8 cellular contexts compared by ENCODE assay signal in the genomic region with DNA sequence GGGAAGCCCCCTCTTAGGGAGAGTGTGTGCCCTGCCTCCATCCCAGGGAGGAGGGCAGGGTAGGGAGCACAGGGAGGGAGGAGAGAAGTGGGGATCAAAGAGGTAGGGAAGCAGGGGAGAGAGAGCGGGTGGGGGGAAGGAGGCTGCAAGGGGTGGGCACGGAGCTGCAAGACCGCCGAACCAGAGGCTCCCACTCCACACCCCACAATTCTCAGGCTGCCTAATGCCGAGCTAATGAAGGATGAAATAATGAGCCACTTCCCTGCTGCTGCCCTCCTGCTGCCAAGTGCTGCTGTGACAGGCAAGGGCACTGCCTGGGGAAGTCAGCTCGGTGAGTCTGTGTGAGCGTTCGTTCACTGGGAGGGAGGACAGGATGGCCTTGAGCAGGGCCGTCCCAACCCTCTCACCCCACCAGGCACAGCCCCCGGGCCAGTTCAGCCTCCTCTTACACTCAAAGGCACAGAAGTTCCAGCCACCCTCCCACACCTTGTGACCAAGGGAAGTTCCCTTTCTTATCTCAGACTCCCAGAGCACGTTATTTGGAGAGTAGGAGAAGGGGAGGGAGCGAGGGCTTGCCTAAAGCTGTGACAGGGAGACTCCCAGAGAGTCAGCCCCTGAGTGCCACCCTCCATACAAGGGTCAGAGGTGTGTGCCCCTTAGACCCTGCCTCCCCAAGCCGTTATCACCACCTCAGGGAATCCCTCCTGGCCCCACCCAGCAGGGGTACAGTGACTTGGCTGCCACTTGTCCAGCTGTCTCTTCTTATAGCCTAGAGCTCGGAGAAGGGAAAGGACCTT. TPM values are rescaled to one million over a fixed set of nuclear protein-coding genes. Genes with fewer than 3 reads are reported as not detected.
A peak's percentile ranks its signal among the peaks of the same experiment; 100 is the strongest.
DNase-seq lines count a peak whose midpoint lies in the region; ATAC-seq and TF ChIP-seq lines count a peak whose summit lies in the region.

No MANE protein-coding gene starts in this region.

- H4K20me1 ChIP-seq in smooth muscle cell (ENCODE audit: low read depth), result no peaks in the 10 kb centered on the region

- no peak for TF ChIP-seq CTCF in activated CD8-positive, alpha-beta T cell treated with anti-CD3 and anti-CD28 coated beads for 36 hours (IDR thresholded peaks at IDR 0.05)
- no peak for TF ChIP-seq CTCF in smooth muscle cell (IDR thresholded peaks at IDR 0.05; ENCODE audit: borderline replicate concordance, insufficient read depth, poor library complexity, severe bottlenecking)
- TF ChIP-seq CTCF in lower leg skin (IDR thresholded peaks at IDR 0.05), result no peak

- no peaks in the 10 kb centered on the region for H3K27me3 Mint-ChIP-seq in activated CD8-positive, alpha-beta T cell treated with anti-CD3 and anti-CD28 coated beads for 36 hours
- H3K27me3 Mint-ChIP-seq in activated CD8-positive, alpha-beta T cell treated with anti-CD3 and anti-CD28 coated beads, Interleukin-2, amount 10 ng/mL, durations not matched to agents 7 days and 5 days (ENCODE audit: low read depth), result no peaks in the 10 kb centered on the region

- H3K4me1 ChIP-seq in SJSA1 (replicated peaks), result peaks cover 33% of the 10 kb centered on the region
- H3K4me1 ChIP-seq in smooth muscle cell (ENCODE audit: low read depth), result peaks cover 26% of the 10 kb centered on the region

- H3K27ac Mint-ChIP-seq in activated CD8-positive, alpha-beta T cell treated with anti-CD3 and anti-CD28 coated beads for 36 hours, result no peak overlapping the region
- no peak overlapping the region for H3K27ac Mint-ChIP-seq in activated CD8-positive, alpha-beta T cell treated with anti-CD3 and anti-CD28 coated beads, Interleukin-2, amount 10 ng/mL, durations not matched to agents 7 days and 5 days

- H3K27me3 ChIP-seq in SJSA1 (replicated peaks) (no peaks in the 10 kb centered on the region), smooth muscle cell (ENCODE audit: low read depth) (no peaks in the 10 kb centered on the region)

- no peaks in the 10 kb centered on the region for H3K79me2 ChIP-seq in smooth muscle cell (ENCODE audit: low read depth)

- H3K4me1 Mint-ChIP-seq in activated CD8-positive, alpha-beta T cell treated with anti-CD3 and anti-CD28 coated beads for 36 hours (ENCODE audit: low read depth), result peaks cover 11% of the 10 kb centered on the region
- H3K4me1 Mint-ChIP-seq in activated CD8-positive, alpha-beta T cell treated with anti-CD3 and anti-CD28 coated beads, Interleukin-2, amount 10 ng/mL, durations not matched to agents 7 days and 5 days (ENCODE audit: low read depth), result no peaks in the 10 kb centered on the region

- H3K9me3 ChIP-seq in SJSA1 (replicated peaks), result no peaks in the 10 kb centered on the region
- no peaks in the 10 kb centered on the region for H3K9me3 ChIP-seq in smooth muscle cell (replicated peaks; ENCODE audit: low read depth)

- no peaks in the 10 kb centered on the region for H3K9me3 Mint-ChIP-seq in activated CD8-positive, alpha-beta T cell treated with anti-CD3 and anti-CD28 coated beads for 36 hours
- H3K9me3 Mint-ChIP-seq in activated CD8-positive, alpha-beta T cell treated with anti-CD3 and anti-CD28 coated beads, Interleukin-2, amount 10 ng/mL, durations not matched to agents 7 days and 5 days (ENCODE audit: insufficient read depth), result no peaks in the 10 kb centered on the region

- no peaks in the 10 kb centered on the region for H3K36me3 Mint-ChIP-seq in activated CD8-positive, alpha-beta T cell treated with anti-CD3 and anti-CD28 coated beads for 36 hours (ENCODE audit: low read depth)
- no peaks in the 10 kb centered on the region for H3K36me3 Mint-ChIP-seq in activated CD8-positive, alpha-beta T cell treated with anti-CD3 and anti-CD28 coated beads, Interleukin-2, amount 10 ng/mL, durations not matched to agents 7 days and 5 days (ENCODE audit: low read depth)

- peak overlapping the region; percentile 81 for H3K4me2 ChIP-seq in smooth muscle cell

- ATAC-seq in activated CD8-positive, alpha-beta T cell treated with anti-CD3 and anti-CD28 coated beads for 36 hours, result peak; percentile 58
- ATAC-seq in activated CD8-positive, alpha-beta T cell treated with anti-CD3 and anti-CD28 coated beads, Interleukin-2, amount 10 ng/mL, durations not matched to agents 7 days and 5 days, result no peak
- ATAC-seq in left ventricle myocardium superior (peak; percentile 92), HG03095 (IDR thresholded peaks at IDR 0.05; ENCODE audit: unreplicated experiment) (no peak)

- POLR2A ChIA-PET in activated CD8-positive, alpha-beta T cell treated with anti-CD3 and anti-CD28 coated beads for 36 hours (lab: Charles Lee), result no interaction called here
- POLR2A ChIA-PET in activated CD8-positive, alpha-beta T cell treated with anti-CD3 and anti-CD28 coated beads, Interleukin-2, amount 10 ng/mL, durations not matched to agents 7 days and 5 days (lab: Charles Lee), result interaction anchor here (1.7 kb wide), 1 partner anchor 12 kb away, joined by 6 read pairs; a partner anchor contains a TSS

- CTCF ChIA-PET in activated CD8-positive, alpha-beta T cell treated with anti-CD3 and anti-CD28 coated beads for 36 hours (lab: Charles Lee), result interaction anchor here (1.1 to 18.7 kb wide), 3 partner anchors 9 to 68 kb away, joined by 3 to 264 read pairs (median 14); no protein-coding TSS in a partner anchor
- CTCF ChIA-PET in activated CD8-positive, alpha-beta T cell treated with anti-CD3 and anti-CD28 coated beads, Interleukin-2, amount 10 ng/mL, durations not matched to agents 7 days and 5 days (lab: Charles Lee), result interaction anchor here (1.6 kb wide), 1 partner anchor 39 kb away, joined by 5 read pairs; no protein-coding TSS in a partner anchor

- peak overlapping the region; percentile 52 for H3K9ac ChIP-seq in smooth muscle cell (ENCODE audit: low read depth)

- TF ChIP-seq POLR2A in lower leg skin (IDR thresholded peaks at IDR 0.05), result no peak

- H3F3A ChIP-seq in smooth muscle cell (ENCODE audit: low read depth), result peaks cover 5% of the 10 kb centered on the region

- H3K4me3 ChIP-seq in SJSA1, result no peak overlapping the region
- H3K4me3 ChIP-seq in smooth muscle cell, result no peak overlapping the region
- H3K4me3 ChIP-seq in lower leg skin (ENCODE audit: low read depth, poor library complexity, severe bottlenecking), result no peak overlapping the region

- H3K36me3 ChIP-seq in SJSA1 (no peaks in the 10 kb centered on the region), smooth muscle cell (ENCODE audit: low read depth) (no peaks in the 10 kb centered on the region)

- 19% methylated on average over 12 of the region's 14 CpGs for WGBS in smooth muscle cell (ENCODE audit: low lambda C conversion rate)
- 33 to 47% methylated on average over 14 of the region's 14 CpGs for WGBS in lower leg skin, 2 donors

- no peak for DNase-seq in activated CD8-positive, alpha-beta T cell treated with anti-CD3 and anti-CD28 coated beads for 36 hours
- DNase-seq in activated CD8-positive, alpha-beta T cell treated with anti-CD3 and anti-CD28 coated beads, Interleukin-2, amount 10 ng/mL, durations not matched to agents 7 days and 5 days, result no peak
- DNase-seq in SJSA1 (ENCODE audit: low read depth in 1 of 2, low spot score in 2 of 2), result peak in 1 of 2 experiments; percentile 53
- DNase-seq in left ventricle myocardium superior, result peak; percentile 76
- DNase-seq in smooth muscle cell (lab: John Stamatoyannopoulos, UW; ENCODE audit: unreplicated experiment), result peak; percentile 26
- DNase-seq in T1000 (lab: John Stamatoyannopoulos, UW), result no peak
- no peak for DNase-seq in lower leg skin (ENCODE audit: low spot score in 2 of 2)

- no peak overlapping the region for H3K4me3 Mint-ChIP-seq in activated CD8-positive, alpha-beta T cell treated with anti-CD3 and anti-CD28 coated beads for 36 hours
- no peak overlapping the region for H3K4me3 Mint-ChIP-seq in activated CD8-positive, alpha-beta T cell treated with anti-CD3 and anti-CD28 coated beads, Interleukin-2, amount 10 ng/mL, durations not matched to agents 7 days and 5 days

- intact Hi-C loops in activated CD8-positive, alpha-beta T cell treated with anti-CD3 and anti-CD28 coated beads for 36 hours (cut with micrococcal nuclease), result no loop called here
- intact Hi-C loops in left ventricle myocardium superior (cut with micrococcal nuclease) (no loop called here), lower leg skin (cut with DNase I; ENCODE audit: low total_unique reads) (no loop called here)

- H3K27ac ChIP-seq in SJSA1, result peak overlapping the region; percentile 16
- peak overlapping the region; percentile 90 for H3K27ac ChIP-seq in smooth muscle cell (ENCODE audit: low read depth)

- H2AFZ ChIP-seq in smooth muscle cell (ENCODE audit: low read depth), result no peak overlapping the region

RNA-seq across cellular contexts. Expression of a gene that starts 12.4 kb away (rescaled TPM):
- total RNA-seq in activated CD8-positive, alpha-beta T cell treated with anti-CD3 and anti-CD28 coated beads for 36 hours, result 10 to 100 TPM; 21.6 to 21.9 TPM
- 10 to 100 TPM; 24.7 to 25.6 TPM for total RNA-seq in activated CD8-positive, alpha-beta T cell treated with anti-CD3 and anti-CD28 coated beads, Interleukin-2, amount 10 ng/mL, durations not matched to agents 7 days and 5 days
- total RNA-seq in SJSA1 (2014; rRNA removed; shearing (Covaris generic)), result 3.7 and 6.1 TPM in 2 replicates
- total RNA-seq in left ventricle myocardium superior (4.0 TPM), smooth muscle cell (3.3 and 4.4 TPM in 2 replicates), lower leg skin (1 to 10 TPM; 1.6 to 5.7 (median 3.5) TPM)
- polyA plus RNA-seq in smooth muscle cell, result 3.8 and 5.4 TPM in 2 replicates

RNA-seq across cellular contexts. Expression of a gene that starts 16.1 kb away (rescaled TPM):
- total RNA-seq in activated CD8-positive, alpha-beta T cell treated with anti-CD3 and anti-CD28 coated beads for 36 hours, result 10 to 100 TPM in 1 of 2 experiments, 1 to 10 TPM in 1; 9.2 to 10.2 TPM
- total RNA-seq in activated CD8-positive, alpha-beta T cell treated with anti-CD3 and anti-CD28 coated beads, Interleukin-2, amount 10 ng/mL, durations not matched to agents 7 days and 5 days, result 10 to 100 TPM; 18.1 to 20.2 TPM
- total RNA-seq in SJSA1 (2014; rRNA removed; shearing (Covaris generic)), result 0.47 and 1.1 TPM in 2 replicates
- 2.3 TPM for total RNA-seq in left ventricle myocardium superior
- 3.7 and 7.1 TPM in 2 replicates for total RNA-seq in smooth muscle cell
- 0.54 and 2.1 TPM in 2 replicates for polyA plus RNA-seq in smooth muscle cell
- total RNA-seq in lower leg skin, result 1 to 10 TPM; 2.0 to 5.9 (median 5.0) TPM

RNA-seq across cellular contexts. Expression of a gene that starts 21.6 kb away (rescaled TPM):
- total RNA-seq in activated CD8-positive, alpha-beta T cell treated with anti-CD3 and anti-CD28 coated beads for 36 hours, result 100 to 1,000 TPM; 103 to 105 TPM
- 100 to 1,000 TPM; 131 TPM for total RNA-seq in activated CD8-positive, alpha-beta T cell treated with anti-CD3 and anti-CD28 coated beads, Interleukin-2, amount 10 ng/mL, durations not matched to agents 7 days and 5 days
- total RNA-seq in SJSA1 (2014; rRNA removed; shearing (Covaris generic)), result 24.1 and 37.0 TPM in 2 replicates
- total RNA-seq in left ventricle myocardium superior, result 67.5 TPM
- 48.3 and 48.6 TPM in 2 replicates for total RNA-seq in smooth muscle cell
- 26.1 and 28.6 TPM in 2 replicates for polyA plus RNA-seq in smooth muscle cell
- 10 to 100 TPM; 49.5 to 60.3 (median 56.3) TPM for total RNA-seq in lower leg skin

RNA-seq across cellular contexts. Expression of a gene that starts 54.5 kb away (rescaled TPM):
- total RNA-seq in activated CD8-positive, alpha-beta T cell treated with anti-CD3 and anti-CD28 coated beads for 36 hours, result 100 to 1,000 TPM in 1 of 2 experiments, 10 to 100 TPM in 1; 94.3 to 100 TPM
- total RNA-seq in activated CD8-positive, alpha-beta T cell treated with anti-CD3 and anti-CD28 coated beads, Interleukin-2, amount 10 ng/mL, durations not matched to agents 7 days and 5 days, result 10 to 100 TPM; 90.7 to 91.9 TPM
- 5.5 and 7.7 TPM in 2 replicates for total RNA-seq in SJSA1 (2014; rRNA removed; shearing (Covaris generic))
- total RNA-seq in left ventricle myocardium superior, result 9.0 TPM
- 6.0 and 7.0 TPM in 2 replicates for total RNA-seq in smooth muscle cell
- 11.0 and 11.9 TPM in 2 replicates for polyA plus RNA-seq in smooth muscle cell
- 10 to 100 TPM; 10.4 to 28.6 (median 14.0) TPM for total RNA-seq in lower leg skin

Comparison
In these comparisons a context has a peak if more than half of its experiments do, and no peak if none do; other contexts are left out.
1. ATAC-seq: peak in activated CD8-positive, alpha-beta T cell treated with anti-CD3 and anti-CD28 coated beads for 36 hours (single experiment) and left ventricle myocardium superior (single experiment); none in activated CD8-positive, alpha-beta T cell treated with anti-CD3 and anti-CD28 coated beads, Interleukin-2, amount 10 ng/mL, durations not matched to agents 7 days and 5 days (single experiment) and HG03095 (single experiment).
2. DNase-seq: peak in left ventricle myocardium superior (single experiment) and smooth muscle cell (single experiment); none in activated CD8-positive, alpha-beta T cell treated with anti-CD3 and anti-CD28 coated beads for 36 hours (single experiment), activated CD8-positive, alpha-beta T cell treated with anti-CD3 and anti-CD28 coated beads, Interleukin-2, amount 10 ng/mL, durations not matched to agents 7 days and 5 days (single experiment), T1000 (single experiment) and lower leg skin (0 of 2).